ENCODE assay signal across 28 cellular contexts in genomic region chr3:162971715-162972114, GRCh38.
"Had no signal": no experiment of that assay in that cellular context is flagged by ENCODE, and none has a peak within 500 bp of the region (broad histone marks: within the 10 kb centered on the region; RNA-seq: fewer than 3 reads in every experiment).

No MANE protein-coding gene starts in this region.

- ATAC-seq: effector memory CD8-positive, alpha-beta T cell; esophagus mucosa; foreskin keratinocyte; gastrocnemius medialis; gastroesophageal sphincter; heart left ventricle; heart right ventricle had no signal

- H3K27ac ChIP-seq: colonic mucosa, coronary artery, dorsolateral prefrontal cortex, epithelial cell of prostate, esophagus muscularis mucosa, esophagus squamous epithelium, foreskin keratinocyte, gastrocnemius medialis, gastroesophageal sphincter, heart left ventricle, heart right ventricle had no signal

- H3K4me3 ChIP-seq: colonic mucosa, coronary artery, dorsolateral prefrontal cortex, esophagus muscularis mucosa, esophagus squamous epithelium, gastrocnemius medialis, gastroesophageal sphincter, heart left ventricle, heart right ventricle had no signal

- H3K36me3 ChIP-seq: colonic mucosa, esophagus muscularis mucosa, esophagus squamous epithelium, gastrocnemius medialis, gastroesophageal sphincter, heart left ventricle, heart right ventricle had no signal

- H3K27me3 ChIP-seq: colonic mucosa, dorsolateral prefrontal cortex, esophagus muscularis mucosa, esophagus squamous epithelium, foreskin keratinocyte, gastrocnemius medialis, gastroesophageal sphincter, heart left ventricle, heart right ventricle had no signal

- H3K4me1 ChIP-seq: colonic mucosa, esophagus muscularis mucosa, esophagus squamous epithelium, foreskin keratinocyte, gastrocnemius medialis, gastroesophageal sphincter, heart left ventricle, heart right ventricle had no signal

- DNase-seq: colonic mucosa; cortex of kidney; dermis blood vessel endothelial cell; dorsolateral prefrontal cortex; effector CD4-positive, alpha-beta T cell; effector CD8-positive, alpha-beta T cell; effector memory CD4-positive, alpha-beta T cell; effector memory CD8-positive, alpha-beta T cell; endodermal cell; erythroblast; esophagus squamous epithelium; foreskin fibroblast; foreskin keratinocyte; foreskin melanocyte; gastrocnemius medialis; glutamatergic neuron; head of caudate nucleus; heart left ventricle; heart right ventricle had no signal

- H3K9me3 ChIP-seq: colonic mucosa, esophagus muscularis mucosa, esophagus squamous epithelium, gastrocnemius medialis, gastroesophageal sphincter had no signal

- FAIRE-seq: colon, endometrium, endothelial cell of umbilical vein, frontal cortex had no signal
